Comparison of ENCODE assay signal across 8 cellular contexts in the genomic region with DNA sequence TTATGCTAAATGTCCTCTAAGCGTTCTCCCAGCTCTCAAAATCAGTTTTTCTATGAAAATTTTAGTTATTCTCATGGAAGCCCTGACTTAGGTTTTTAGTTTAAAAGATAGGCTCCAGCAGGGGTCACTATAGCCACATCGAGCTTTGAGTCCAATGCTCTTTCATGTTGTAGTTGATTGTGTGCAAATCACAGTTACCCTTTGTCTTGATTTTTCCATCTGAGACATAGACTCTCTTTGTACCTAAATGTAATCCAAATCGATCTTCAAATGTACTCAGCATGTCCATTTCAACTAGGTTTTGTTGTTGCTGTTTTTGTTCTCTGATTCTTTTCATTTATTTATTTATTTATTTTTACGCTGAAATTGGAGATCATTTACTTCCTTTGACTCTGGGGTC. TPM values are rescaled to one million over a fixed set of nuclear protein-coding genes. Genes with fewer than 3 reads are reported as not detected.
DNase-seq lines count a peak whose midpoint lies in the region; ATAC-seq, FAIRE-seq and TF ChIP-seq lines count a peak whose summit lies in the region.

No MANE protein-coding gene starts in this region.

- intact Hi-C loops in right lobe of liver (cut with DNase I), result no loop called here

- WGBS in right lobe of liver (ENCODE audit: insufficient coverage, low coverage, low lambda C conversion rate, missing lambda C conversion rate), result 2% methylated on average over 4 of the region's 4 CpGs

- H3K4me3 ChIP-seq in right lobe of liver, result no peak overlapping the region

- H3K4me1 Mint-ChIP-seq in T-cell, result no peaks in the 10 kb centered on the region

- H3K27me3 ChIP-seq in right lobe of liver, result no peaks in the 10 kb centered on the region

- no peak overlapping the region for H3K4me3 Mint-ChIP-seq in T-cell

- ATAC-seq in GM21825 (IDR thresholded peaks at IDR 0.05; ENCODE audit: unreplicated experiment), result peak; percentile 71
- ATAC-seq in T-cell (replicated peaks in 1 of 4), result peak in 1 of 4 experiments; percentile 62
- peak; percentile 83 to 92 (median 88) for ATAC-seq in right lobe of liver
- ATAC-seq in GM21723 (IDR thresholded peaks at IDR 0.05; ENCODE audit: unreplicated experiment), result no peak

- H3K36me3 Mint-ChIP-seq in T-cell, result no peaks in the 10 kb centered on the region

- no peaks in the 10 kb centered on the region for H3K27me3 Mint-ChIP-seq in T-cell

- no peaks in the 10 kb centered on the region for H3K9me3 Mint-ChIP-seq in T-cell

- peak; percentile 67 to 75 (median 72) for TF ChIP-seq CTCF in right lobe of liver (IDR thresholded peaks at IDR 0.05)

- H3K9me3 ChIP-seq in right lobe of liver, result no peaks in the 10 kb centered on the region

- TF ChIP-seq POLR2A in right lobe of liver (IDR thresholded peaks at IDR 0.05), result no peak

- peak; percentile 20 for DNase-seq in ELF-1 (ENCODE audit: low read depth, low spot score)
- peak; percentile 35 for DNase-seq in NCI-H1105 (lab: John Stamatoyannopoulos, UW)
- DNase-seq in T-cell, result peak in 28 of 34 experiments; percentile 1 to 49 (median 20)
- DNase-seq in right lobe of liver, result peak in 1 of 3 donors; percentile 50
- peak; percentile 59 for DNase-seq in stromal cell of bone marrow (ENCODE audit: low read depth)

- CTCF ChIA-PET in T-cell (lab: Charles Lee), result interaction anchor here (0.6 to 1.4 kb wide), 9 partner anchors 9 to 717 kb away, joined by 3 to 5 read pairs (median 3); no protein-coding TSS in a partner anchor

- peak; percentile 81 for FAIRE-seq in colon (lab: Jason Lieb, UNC)

- no peak overlapping the region for H3K27ac Mint-ChIP-seq in T-cell

- POLR2A ChIA-PET in T-cell (lab: Charles Lee), result no interaction called here

- no peaks in the 10 kb centered on the region for H3K36me3 ChIP-seq in right lobe of liver

- H3K4me1 ChIP-seq in right lobe of liver, result no peaks in the 10 kb centered on the region

- no peak overlapping the region for H3K27ac ChIP-seq in right lobe of liver

RNA-seq across cellular contexts. Expression of a gene that starts 26.4 kb away (rescaled TPM):
- total RNA-seq in T-cell (not detected), right lobe of liver (not detected)
